ENCODE assay signal across 3 cellular contexts in the genomic region with DNA sequence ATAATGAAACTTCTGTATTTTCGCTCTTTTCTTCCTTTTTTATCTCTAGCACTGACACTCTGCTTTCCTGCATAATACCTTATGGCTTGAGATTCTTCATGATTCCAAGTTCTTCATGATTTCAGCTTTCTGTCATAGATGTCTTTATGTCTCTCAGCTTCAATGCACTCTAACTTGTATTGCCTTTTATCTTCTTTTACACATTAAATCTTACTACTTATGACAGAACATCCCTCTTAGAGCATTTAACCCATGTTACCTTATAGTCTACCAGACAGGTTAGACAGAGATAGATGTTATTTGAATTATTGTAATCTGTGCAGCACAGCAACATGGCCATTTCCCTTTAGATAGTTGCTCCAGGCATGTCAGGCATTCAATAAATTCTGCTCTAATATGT.
TF ChIP-seq lines count a peak whose summit lies in the region.

No MANE protein-coding gene starts in this region.

TF ChIP-seq in SK-N-SH, 30 proteins besides CTCF, POLR2A, EP300 and RAD21 (continued from another document):
- no peak for TF ChIP-seq YY1 (IDR thresholded peaks at IDR 0.05; ENCODE audit: low read depth)
- TF ChIP-seq GATA2 (CRISPR knock-in tag; IDR thresholded peaks at IDR 0.05): no peak
- TF ChIP-seq FOXM1 (IDR thresholded peaks at IDR 0.05; ENCODE audit: low read depth): no peak
- TF ChIP-seq FOSL2 (IDR thresholded peaks at IDR 0.05; ENCODE audit: borderline replicate concordance, low read depth): no peak

TF ChIP-seq in SK-N-SH treated with all-trans-retinoic acid at 6 μM for 48 hours, 23 proteins besides CTCF, POLR2A, EP300 and RAD21 (continued from another document):
- TF ChIP-seq, protein P1, sequence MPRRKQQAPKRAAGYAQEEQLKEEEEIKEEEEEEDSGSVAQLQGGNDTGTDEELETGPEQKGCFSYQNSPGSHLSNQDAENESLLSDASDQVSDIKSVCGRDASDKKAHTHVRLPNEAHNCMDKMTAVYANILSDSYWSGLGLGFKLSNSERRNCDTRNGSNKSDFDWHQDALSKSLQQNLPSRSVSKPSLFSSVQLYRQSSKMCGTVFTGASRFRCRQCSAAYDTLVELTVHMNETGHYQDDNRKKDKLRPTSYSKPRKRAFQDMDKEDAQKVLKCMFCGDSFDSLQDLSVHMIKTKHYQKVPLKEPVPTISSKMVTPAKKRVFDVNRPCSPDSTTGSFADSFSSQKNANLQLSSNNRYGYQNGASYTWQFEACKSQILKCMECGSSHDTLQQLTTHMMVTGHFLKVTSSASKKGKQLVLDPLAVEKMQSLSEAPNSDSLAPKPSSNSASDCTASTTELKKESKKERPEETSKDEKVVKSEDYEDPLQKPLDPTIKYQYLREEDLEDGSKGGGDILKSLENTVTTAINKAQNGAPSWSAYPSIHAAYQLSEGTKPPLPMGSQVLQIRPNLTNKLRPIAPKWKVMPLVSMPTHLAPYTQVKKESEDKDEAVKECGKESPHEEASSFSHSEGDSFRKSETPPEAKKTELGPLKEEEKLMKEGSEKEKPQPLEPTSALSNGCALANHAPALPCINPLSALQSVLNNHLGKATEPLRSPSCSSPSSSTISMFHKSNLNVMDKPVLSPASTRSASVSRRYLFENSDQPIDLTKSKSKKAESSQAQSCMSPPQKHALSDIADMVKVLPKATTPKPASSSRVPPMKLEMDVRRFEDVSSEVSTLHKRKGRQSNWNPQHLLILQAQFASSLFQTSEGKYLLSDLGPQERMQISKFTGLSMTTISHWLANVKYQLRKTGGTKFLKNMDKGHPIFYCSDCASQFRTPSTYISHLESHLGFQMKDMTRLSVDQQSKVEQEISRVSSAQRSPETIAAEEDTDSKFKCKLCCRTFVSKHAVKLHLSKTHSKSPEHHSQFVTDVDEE (CRISPR knock-in tag; IDR thresholded peaks at IDR 0.05): no peak
- TF ChIP-seq, protein P2, sequence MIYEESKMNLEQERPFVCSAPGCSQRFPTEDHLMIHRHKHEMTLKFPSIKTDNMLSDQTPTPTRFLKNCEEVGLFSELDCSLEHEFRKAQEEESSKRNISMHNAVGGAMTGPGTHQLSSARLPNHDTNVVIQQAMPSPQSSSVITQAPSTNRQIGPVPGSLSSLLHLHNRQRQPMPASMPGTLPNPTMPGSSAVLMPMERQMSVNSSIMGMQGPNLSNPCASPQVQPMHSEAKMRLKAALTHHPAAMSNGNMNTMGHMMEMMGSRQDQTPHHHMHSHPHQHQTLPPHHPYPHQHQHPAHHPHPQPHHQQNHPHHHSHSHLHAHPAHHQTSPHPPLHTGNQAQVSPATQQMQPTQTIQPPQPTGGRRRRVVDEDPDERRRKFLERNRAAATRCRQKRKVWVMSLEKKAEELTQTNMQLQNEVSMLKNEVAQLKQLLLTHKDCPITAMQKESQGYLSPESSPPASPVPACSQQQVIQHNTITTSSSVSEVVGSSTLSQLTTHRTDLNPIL (CRISPR knock-in tag; IDR thresholded peaks at IDR 0.05; ENCODE audit: low read depth): no peak
- TF ChIP-seq ZNF70 (CRISPR knock-in tag; IDR thresholded peaks at IDR 0.05): no peak
- TF ChIP-seq, protein P3, sequence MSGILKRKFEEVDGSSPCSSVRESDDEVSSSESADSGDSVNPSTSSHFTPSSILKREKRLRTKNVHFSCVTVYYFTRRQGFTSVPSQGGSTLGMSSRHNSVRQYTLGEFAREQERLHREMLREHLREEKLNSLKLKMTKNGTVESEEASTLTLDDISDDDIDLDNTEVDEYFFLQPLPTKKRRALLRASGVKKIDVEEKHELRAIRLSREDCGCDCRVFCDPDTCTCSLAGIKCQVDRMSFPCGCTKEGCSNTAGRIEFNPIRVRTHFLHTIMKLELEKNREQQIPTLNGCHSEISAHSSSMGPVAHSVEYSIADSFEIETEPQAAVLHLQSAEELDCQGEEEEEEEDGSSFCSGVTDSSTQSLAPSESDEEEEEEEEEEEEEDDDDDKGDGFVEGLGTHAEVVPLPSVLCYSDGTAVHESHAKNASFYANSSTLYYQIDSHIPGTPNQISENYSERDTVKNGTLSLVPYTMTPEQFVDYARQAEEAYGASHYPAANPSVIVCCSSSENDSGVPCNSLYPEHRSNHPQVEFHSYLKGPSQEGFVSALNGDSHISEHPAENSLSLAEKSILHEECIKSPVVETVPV (CRISPR knock-in tag; IDR thresholded peaks at IDR 0.05): no peak
- TF ChIP-seq, protein P4, sequence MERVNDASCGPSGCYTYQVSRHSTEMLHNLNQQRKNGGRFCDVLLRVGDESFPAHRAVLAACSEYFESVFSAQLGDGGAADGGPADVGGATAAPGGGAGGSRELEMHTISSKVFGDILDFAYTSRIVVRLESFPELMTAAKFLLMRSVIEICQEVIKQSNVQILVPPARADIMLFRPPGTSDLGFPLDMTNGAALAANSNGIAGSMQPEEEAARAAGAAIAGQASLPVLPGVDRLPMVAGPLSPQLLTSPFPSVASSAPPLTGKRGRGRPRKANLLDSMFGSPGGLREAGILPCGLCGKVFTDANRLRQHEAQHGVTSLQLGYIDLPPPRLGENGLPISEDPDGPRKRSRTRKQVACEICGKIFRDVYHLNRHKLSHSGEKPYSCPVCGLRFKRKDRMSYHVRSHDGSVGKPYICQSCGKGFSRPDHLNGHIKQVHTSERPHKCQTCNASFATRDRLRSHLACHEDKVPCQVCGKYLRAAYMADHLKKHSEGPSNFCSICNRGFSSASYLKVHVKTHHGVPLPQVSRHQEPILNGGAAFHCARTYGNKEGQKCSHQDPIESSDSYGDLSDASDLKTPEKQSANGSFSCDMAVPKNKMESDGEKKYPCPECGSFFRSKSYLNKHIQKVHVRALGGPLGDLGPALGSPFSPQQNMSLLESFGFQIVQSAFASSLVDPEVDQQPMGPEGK (CRISPR knock-in tag; IDR thresholded peaks at IDR 0.05; ENCODE audit: borderline replicate concordance): no peak
- TF ChIP-seq ZFP3 (CRISPR knock-in tag; IDR thresholded peaks at IDR 0.05): no peak
- TF ChIP-seq ZNF565 (CRISPR knock-in tag; conservative IDR thresholded peaks at IDR 0.05; ENCODE audit: low read depth): no peak
- no peak for TF ChIP-seq ZFP30 (CRISPR knock-in tag; IDR thresholded peaks at IDR 0.05)
- no peak for TF ChIP-seq PPARA (CRISPR knock-in tag; IDR thresholded peaks at IDR 0.05; ENCODE audit: borderline replicate concordance)
- no peak for TF ChIP-seq OSR1 (CRISPR knock-in tag; IDR thresholded peaks at IDR 0.05)
- TF ChIP-seq ZNF8 (CRISPR knock-in tag; IDR thresholded peaks at IDR 0.05): no peak
- no peak for TF ChIP-seq POU6F1 (CRISPR knock-in tag; IDR thresholded peaks at IDR 0.05; ENCODE audit: borderline replicate concordance, low read depth)
- no peak for TF ChIP-seq RARB (CRISPR knock-in tag; IDR thresholded peaks at IDR 0.05)
- TF ChIP-seq ARNTL (CRISPR knock-in tag; IDR thresholded peaks at IDR 0.05; ENCODE audit: borderline replicate concordance, low read depth): no peak
- TF ChIP-seq TOX (CRISPR knock-in tag; IDR thresholded peaks at IDR 0.05; ENCODE audit: borderline replicate concordance): no peak
- TF ChIP-seq CSDC2 (CRISPR knock-in tag; IDR thresholded peaks at IDR 0.05): no peak

TF ChIP-seq in neural cell, 6 proteins besides CTCF, POLR2A, EP300 and RAD21 (continued from another document):
- TF ChIP-seq TAF1 (IDR thresholded peaks at IDR 0.05; ENCODE audit: low read depth) (no peak), MXI1 (conservative IDR thresholded peaks at IDR 0.05; ENCODE audit: poor library complexity, severe bottlenecking) (no peak), POLR2AphosphoS5 (IDR thresholded peaks at IDR 0.05) (peak; percentile 59)
